Comparison of ENCODE assay signal across 24 cellular contexts in the genomic region with DNA sequence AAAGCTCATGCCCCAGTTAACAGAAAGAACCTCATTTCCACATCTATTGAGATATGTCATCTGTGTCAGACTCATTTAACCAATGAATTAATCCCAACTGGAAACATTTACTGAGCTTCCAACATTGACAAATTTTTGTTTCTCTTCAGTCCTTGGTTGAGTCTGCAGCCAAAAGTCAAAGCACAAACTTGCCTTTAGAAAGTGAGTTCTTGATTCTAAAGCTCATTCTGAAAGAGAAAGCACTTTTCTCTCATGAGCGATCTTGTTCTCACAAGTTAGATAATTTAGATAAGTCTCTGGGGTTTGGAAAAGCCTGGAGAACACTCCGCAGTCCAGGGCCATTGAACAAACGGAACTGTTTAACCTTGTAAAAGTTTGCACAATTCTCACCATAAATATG.
A peak's percentile ranks its signal among the peaks of the same experiment; 100 is the strongest.
DNase-seq lines count a peak whose midpoint lies in the region; ATAC-seq and TF ChIP-seq lines count a peak whose summit lies in the region.
"Had no signal": no experiment of that assay in that cellular context is flagged by ENCODE, and none has a peak within 500 bp of the region (broad histone marks: within the 10 kb centered on the region; RNA-seq: fewer than 3 reads in every experiment).

No MANE protein-coding gene starts in this region.

- H3K9me3 Mint-ChIP-seq in activated T-cell treated with anti-CD3 and anti-CD28 coated beads, Interleukin-2, amount 50 U/mL, for 72 hours: peaks cover 2 to 6% of the 10 kb centered on the region in 2 donors
- H3K9me3 Mint-ChIP-seq in stimulated activated memory B cell treated with anti-CD40 and anti-IgM and Interleukin-4, amounts not matched to agents 10 μg/mL and 1 μg/mL and 100 μg/mL, for 72 hours: peaks cover 6% of the 10 kb centered on the region
- H3K9me3 Mint-ChIP-seq: activated CD4-positive, alpha-beta memory T cell treated with anti-CD3 and anti-CD28 coated beads, Interleukin-2, amount 10 ng/mL, durations not matched to agents 7 days and 5 days; T-cell had no signal

- H2AK5ac ChIP-seq in mesenchymal stem cell (ENCODE audit: low read length, severe bottlenecking): no peak overlapping the region

- H3K4me1 ChIP-seq in mesenchymal stem cell (ENCODE audit: control insufficient read depth, insufficient read depth, low read depth, low read length) (no peaks in the 10 kb centered on the region), suprapubic skin (peaks cover 19% of the 10 kb centered on the region)
- H3K4me1 ChIP-seq: SJCRH30, spleen had no signal

- H3K27me3 ChIP-seq in mesenchymal stem cell (ENCODE audit: control insufficient read depth in 1 of 2, insufficient read depth in 1 of 2, low read length in 2 of 2) (no peaks in the 10 kb centered on the region), suprapubic skin (no peaks in the 10 kb centered on the region)
- H3K27me3 ChIP-seq: body of pancreas, SJCRH30, spleen, thyroid gland had no signal

- no peak overlapping the region for H3K4me2 ChIP-seq in mesenchymal stem cell (ENCODE audit: low read length, poor library complexity, severe bottlenecking)
- H3K4me2 ChIP-seq: KMS-11 had no signal

- no peaks in the 10 kb centered on the region for H3K36me3 ChIP-seq in mesenchymal stem cell (ENCODE audit: control insufficient read depth in 1 of 2, insufficient read depth in 2 of 2, low read depth in 1 of 2, low read length in 2 of 2)
- no peaks in the 10 kb centered on the region for H3K36me3 ChIP-seq in suprapubic skin
- H3K36me3 ChIP-seq: SJCRH30, spleen, thyroid gland had no signal

- no peak for TF ChIP-seq CTCF in suprapubic skin (IDR thresholded peaks at IDR 0.05)

- no peaks in the 10 kb centered on the region for H3K79me1 ChIP-seq in mesenchymal stem cell (replicated peaks; ENCODE audit: low read length, poor library complexity, severe bottlenecking)

- H2BK120ac ChIP-seq in mesenchymal stem cell (ENCODE audit: low read depth, low read length): no peak overlapping the region

- no peaks in the 10 kb centered on the region for H3K36me3 Mint-ChIP-seq in activated T-cell treated with anti-CD3 and anti-CD28 coated beads, Interleukin-2, amount 50 U/mL, for 72 hours (ENCODE audit: insufficient read depth in 2 of 2)
- no peaks in the 10 kb centered on the region for H3K36me3 Mint-ChIP-seq in stimulated activated memory B cell treated with anti-CD40 and anti-IgM and Interleukin-4, amounts not matched to agents 10 μg/mL and 1 μg/mL and 100 μg/mL, for 72 hours
- H3K36me3 Mint-ChIP-seq: CD4-positive, alpha-beta memory T cell; T-cell had no signal

- H3K9ac ChIP-seq in mesenchymal stem cell (ENCODE audit: low read length): peak overlapping the region; percentile 34
- H3K9ac ChIP-seq: KMS-11 had no signal

- no peak overlapping the region for H2BK15ac ChIP-seq in mesenchymal stem cell (ENCODE audit: low read depth, poor library complexity, severe bottlenecking)

- no peak overlapping the region for H3K23ac ChIP-seq in mesenchymal stem cell (ENCODE audit: low read length in 2 of 2)

- no peak overlapping the region for H3K27ac Mint-ChIP-seq in activated T-cell treated with anti-CD3 and anti-CD28 coated beads, Interleukin-2, amount 50 U/mL, for 72 hours
- H3K27ac Mint-ChIP-seq in stimulated activated memory B cell treated with anti-CD40 and anti-IgM and Interleukin-4, amounts not matched to agents 10 μg/mL and 1 μg/mL and 100 μg/mL, for 72 hours: no peak overlapping the region
- H3K27ac Mint-ChIP-seq: activated CD4-positive, alpha-beta memory T cell treated with anti-CD3 and anti-CD28 coated beads, Interleukin-2, amount 10 ng/mL, durations not matched to agents 7 days and 5 days; CD4-positive, alpha-beta memory T cell; effector memory CD8-positive, alpha-beta T cell; T-cell had no signal

- no peak overlapping the region for H4K8ac ChIP-seq in mesenchymal stem cell (ENCODE audit: low read length)

- H3K9me3 ChIP-seq in mesenchymal stem cell (ENCODE audit: control insufficient read depth, low read length): no peaks in the 10 kb centered on the region
- no peaks in the 10 kb centered on the region for H3K9me3 ChIP-seq in suprapubic skin
- H3K9me3 ChIP-seq: body of pancreas, SJCRH30, spleen, thyroid gland had no signal

- no peak overlapping the region for H2BK12ac ChIP-seq in mesenchymal stem cell (ENCODE audit: low read length in 2 of 2)

- H3K4me3 Mint-ChIP-seq in activated T-cell treated with anti-CD3 and anti-CD28 coated beads, Interleukin-2, amount 50 U/mL, for 72 hours: no peak overlapping the region
- H3K4me3 Mint-ChIP-seq in stimulated activated memory B cell treated with anti-CD40 and anti-IgM and Interleukin-4, amounts not matched to agents 10 μg/mL and 1 μg/mL and 100 μg/mL, for 72 hours: no peak overlapping the region
- H3K4me3 Mint-ChIP-seq: activated CD4-positive, alpha-beta memory T cell treated with anti-CD3 and anti-CD28 coated beads, Interleukin-2, amount 10 ng/mL, durations not matched to agents 7 days and 5 days; CD4-positive, alpha-beta memory T cell; effector memory CD8-positive, alpha-beta T cell; T-cell had no signal

- TF ChIP-seq POLR2A in suprapubic skin (IDR thresholded peaks at IDR 0.05): no peak

- ATAC-seq in activated T-cell treated with anti-CD3 and anti-CD28 coated beads, Interleukin-2, amount 50 U/mL, for 72 hours (replicated peaks in 1 of 2): peak; percentile 9 to 23
- ATAC-seq in HG02852 (IDR thresholded peaks at IDR 0.05; ENCODE audit: unreplicated experiment): peak; percentile 36
- no peak for ATAC-seq in stimulated activated memory B cell treated with anti-CD40 and anti-IgM and Interleukin-4, amounts not matched to agents 10 μg/mL and 1 μg/mL and 100 μg/mL, for 72 hours
- ATAC-seq: activated CD4-positive, CD25-positive, alpha-beta regulatory T cell treated with anti-CD3 and anti-CD28 coated beads, Interleukin-2, amount 50 U/mL, for 24 hours; body of pancreas; effector memory CD8-positive, alpha-beta T cell; T-cell had no signal

- no peak for DNase-seq in activated T-cell treated with anti-CD3 and anti-CD28 coated beads, Interleukin-2, amount 50 U/mL, for 72 hours
- DNase-seq in activated T-cell treated with anti-CD3 and anti-CD28 coated beads, Interleukin-2, amount 50 U/mL, for 1 hour: no peak
- DNase-seq in mesenchymal stem cell: no peak
- no peak for DNase-seq in suprapubic skin (ENCODE audit: low spot score in 2 of 2)
- DNase-seq in OCI-M2 (lab: John Stamatoyannopoulos, UW; ENCODE audit: unreplicated experiment): no peak
- DNase-seq in globus pallidus (ENCODE audit: low spot score): no peak
- DNase-seq: activated CD4-positive, alpha-beta memory T cell treated with anti-CD3 and anti-CD28 coated beads, Interleukin-2, amount 10 ng/mL, durations not matched to agents 7 days and 5 days; activated gamma-delta T cell treated with Interleukin-2 at 50 U/mL for 16 hours; body of pancreas; CD4-positive, alpha-beta memory T cell; DMS 273 treated with DMSO at 0.1 percent for 48 hours; effector memory CD8-positive, alpha-beta T cell; occipital lobe; spleen; stimulated activated CD4-positive, alpha-beta T cell treated with anti-CD3 and anti-CD28 coated beads, Interleukin-4, amount 100 ng/mL, for 1 hour; stimulated activated naive CD4-positive, alpha-beta T cell; T-cell; thyroid gland had no signal

- H2BK5ac ChIP-seq in mesenchymal stem cell (ENCODE audit: low read depth, low read length, poor library complexity, severe bottlenecking): no peak overlapping the region

- no peak overlapping the region for H2AFZ ChIP-seq in mesenchymal stem cell (ENCODE audit: low read depth, low read length)

- H4K91ac ChIP-seq in mesenchymal stem cell (ENCODE audit: low read length): no peak overlapping the region

- H3K4me3 ChIP-seq in mesenchymal stem cell (ENCODE audit: insufficient read depth in 1 of 2, low read depth in 1 of 2, low read length in 2 of 2) (peak overlapping the region in 1 of 2 experiments; percentile 38), suprapubic skin (no peak overlapping the region)
- H3K4me3 ChIP-seq: body of pancreas, SJCRH30, spleen, thyroid gland had no signal

- no peaks in the 10 kb centered on the region for H3K27me3 Mint-ChIP-seq in activated T-cell treated with anti-CD3 and anti-CD28 coated beads, Interleukin-2, amount 50 U/mL, for 72 hours (ENCODE audit: low read depth)
- H3K27me3 Mint-ChIP-seq in stimulated activated memory B cell treated with anti-CD40 and anti-IgM and Interleukin-4, amounts not matched to agents 10 μg/mL and 1 μg/mL and 100 μg/mL, for 72 hours: no peaks in the 10 kb centered on the region
- H3K27me3 Mint-ChIP-seq: activated CD4-positive, alpha-beta memory T cell treated with anti-CD3 and anti-CD28 coated beads, Interleukin-2, amount 10 ng/mL, durations not matched to agents 7 days and 5 days; T-cell had no signal

- H3K18ac ChIP-seq in mesenchymal stem cell (ENCODE audit: low read depth in 1 of 2, low read length in 2 of 2): no peak overlapping the region

- H3K14ac ChIP-seq in mesenchymal stem cell (ENCODE audit: low read length in 2 of 2): no peak overlapping the region

- no peaks in the 10 kb centered on the region for H3K4me1 Mint-ChIP-seq in activated T-cell treated with anti-CD3 and anti-CD28 coated beads, Interleukin-2, amount 50 U/mL, for 72 hours (ENCODE audit: low read depth)
- peaks cover 5% of the 10 kb centered on the region for H3K4me1 Mint-ChIP-seq in stimulated activated memory B cell treated with anti-CD40 and anti-IgM and Interleukin-4, amounts not matched to agents 10 μg/mL and 1 μg/mL and 100 μg/mL, for 72 hours
- H3K4me1 Mint-ChIP-seq: activated CD4-positive, alpha-beta memory T cell treated with anti-CD3 and anti-CD28 coated beads, Interleukin-2, amount 10 ng/mL, durations not matched to agents 7 days and 5 days; CD4-positive, alpha-beta memory T cell; T-cell had no signal

- 90% methylated on average over 3 of the region's 3 CpGs for WGBS in mesenchymal stem cell
- WGBS in suprapubic skin: 19% methylated on average over 3 of the region's 3 CpGs

- H3K27ac ChIP-seq in mesenchymal stem cell (ENCODE audit: low read length, poor library complexity, severe bottlenecking): no peak overlapping the region
- H3K27ac ChIP-seq in suprapubic skin: peak overlapping the region; percentile 41
- H3K27ac ChIP-seq: 22Rv1, KMS-11, SJCRH30, spleen had no signal

- no peak overlapping the region for H3K4ac ChIP-seq in mesenchymal stem cell (ENCODE audit: low read depth in 1 of 2, low read length in 2 of 2)

- no peak for TF ChIP-seq EP300 in suprapubic skin (IDR thresholded peaks at IDR 0.05)
